ENCODE assay signal across 22 cellular contexts in the genomic region with DNA sequence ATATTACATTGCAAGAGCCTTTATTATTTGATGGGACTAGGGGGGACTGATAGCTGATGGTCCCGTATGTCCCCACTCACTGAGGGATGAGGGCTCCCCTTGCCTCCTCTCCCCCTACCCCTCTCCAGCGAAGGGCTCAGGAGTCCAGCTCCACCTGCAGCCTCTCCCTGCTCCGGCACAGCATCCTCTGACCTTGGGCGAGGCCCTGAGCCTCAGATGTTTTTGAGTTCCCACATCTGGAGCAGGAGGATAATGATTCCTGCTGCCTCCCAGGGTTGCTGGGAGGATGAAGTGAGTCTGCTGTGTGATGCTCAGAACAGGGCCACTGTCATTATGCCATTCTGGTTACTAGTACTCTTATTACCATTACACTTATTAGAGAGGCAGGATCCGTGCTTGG. TPM values are rescaled to one million over a fixed set of nuclear protein-coding genes. Genes with fewer than 3 reads are reported as not detected.
DNase-seq lines count a peak whose midpoint lies in the region; ATAC-seq, FAIRE-seq and TF ChIP-seq lines count a peak whose summit lies in the region.
"Had no signal": no experiment of that assay in that cellular context is flagged by ENCODE, and none has a peak within 500 bp of the region (broad histone marks: within the 10 kb centered on the region; RNA-seq: fewer than 3 reads in every experiment).

No MANE protein-coding gene starts in this region.

- H3K27ac Mint-ChIP-seq in activated T-helper 17 cell treated with anti-CD3 and anti-CD28 coated beads, Interleukin-2, amount 50 U/mL, for 72 hours, result peak overlapping the region; percentile 17
- H3K27ac Mint-ChIP-seq: HFFc6 had no signal

- H3K4me3 ChIP-seq in left ventricle myocardium inferior (no peak overlapping the region), mesodermal cell (ENCODE audit: extremely low read depth, insufficient read depth, low read length, poor library complexity, severe bottlenecking) (no peak overlapping the region)
- H3K4me3 ChIP-seq: GM12878, GM23248, MG63 had no signal

- no peak overlapping the region for H3K4me3 Mint-ChIP-seq in activated T-helper 17 cell treated with anti-CD3 and anti-CD28 coated beads, Interleukin-2, amount 50 U/mL, for 72 hours
- H3K4me3 Mint-ChIP-seq: CD4-positive, CD25-positive, alpha-beta regulatory T cell; HFFc6 had no signal

- H3K4me1 ChIP-seq in left ventricle myocardium inferior, result peaks cover 52% of the 10 kb centered on the region
- peaks cover 51% of the 10 kb centered on the region for H3K4me1 ChIP-seq in mesodermal cell (ENCODE audit: control insufficient read depth, insufficient read depth, low read length, poor library complexity, severe bottlenecking)

- H3K27ac ChIP-seq in left ventricle myocardium inferior (replicated peaks), result peak overlapping the region; percentile 34
- peak overlapping the region; percentile 93 for H3K27ac ChIP-seq in mesodermal cell (ENCODE audit: low read depth, low read length, severe bottlenecking)
- peak overlapping the region; percentile 31 for H3K27ac ChIP-seq in substantia nigra (ENCODE audit: low read depth, low read length, poor library complexity, severe bottlenecking)
- H3K27ac ChIP-seq: GM23248, HL-60, KMS-11 had no signal

- TF ChIP-seq POLR2A in GM12891 (IDR thresholded peaks at IDR 0.05; ENCODE audit: low read depth, low read length), result no peak

- ATAC-seq in activated T-helper 17 cell treated with anti-CD3 and anti-CD28 coated beads, Interleukin-2, amount 50 U/mL, for 72 hours (replicated peaks), result no peak
- ATAC-seq in GM18520 (IDR thresholded peaks at IDR 0.05; ENCODE audit: unreplicated experiment), result no peak
- ATAC-seq: GM12878 had no signal

- no peaks in the 10 kb centered on the region for H3K36me3 Mint-ChIP-seq in activated T-helper 17 cell treated with anti-CD3 and anti-CD28 coated beads, Interleukin-2, amount 50 U/mL, for 72 hours (ENCODE audit: low read depth)

- no peaks in the 10 kb centered on the region for H3K27me3 ChIP-seq in left ventricle myocardium inferior (ENCODE audit: low read depth)
- H3K27me3 ChIP-seq: MG63 had no signal

- H3K27me3 Mint-ChIP-seq in activated T-helper 17 cell treated with anti-CD3 and anti-CD28 coated beads, Interleukin-2, amount 50 U/mL, for 72 hours, result no peaks in the 10 kb centered on the region
- H3K27me3 Mint-ChIP-seq: CD4-positive, CD25-positive, alpha-beta regulatory T cell had no signal

- H3K4me1 Mint-ChIP-seq in activated T-helper 17 cell treated with anti-CD3 and anti-CD28 coated beads, Interleukin-2, amount 50 U/mL, for 72 hours, result peaks cover 9% of the 10 kb centered on the region

- no peak for FAIRE-seq in GM12891 (lab: Jason Lieb, UNC)
- FAIRE-seq: GM12878 had no signal

- no peaks in the 10 kb centered on the region for H3K9me3 Mint-ChIP-seq in activated T-helper 17 cell treated with anti-CD3 and anti-CD28 coated beads, Interleukin-2, amount 50 U/mL, for 72 hours
- H3K9me3 Mint-ChIP-seq: CD4-positive, CD25-positive, alpha-beta regulatory T cell; HFFc6 had no signal

- no peak for DNase-seq in left ventricle myocardium inferior
- DNase-seq in cardiac septum (ENCODE audit: low spot score), result no peak
- DNase-seq in substantia nigra (lab: John Stamatoyannopoulos, UW), result no peak
- DNase-seq in GM12891 (ENCODE audit: insufficient read length, low spot score), result no peak
- DNase-seq in KBM-7, result no peak
- DNase-seq: CD4-positive, CD25-positive, alpha-beta regulatory T cell; DMS79; GM23248; HFFc6; MG63; NCI-H1105; NCI-H1694 treated with DMSO at 0.1 percent for 48 hours; NCI-H510A had no signal

- in situ Hi-C loops in KBM-7 (cut with MboI; ENCODE audit: low pct_unique_long_range_greater_than_20kb, low sequenced_read_pairs), result no loop called here

- WGBS in mesodermal cell (ENCODE audit: insufficient coverage in 2 of 2), 2 experiments, result 80 to 92% methylated on average over 2 to 3 of the region's 5 CpGs

- TF ChIP-seq CTCF in left ventricle myocardium inferior (IDR thresholded peaks at IDR 0.05; ENCODE audit: borderline replicate concordance), result no peak

- H3K36me3 ChIP-seq in left ventricle myocardium inferior (no peaks in the 10 kb centered on the region), mesodermal cell (ENCODE audit: control insufficient read depth, insufficient read depth, low read length) (peaks cover 1% of the 10 kb centered on the region)

- intact Hi-C loops in left ventricle myocardium inferior (cut with micrococcal nuclease), result no loop called here
- intact Hi-C loops in cardiac septum (cut with DNase I), result no loop called here

- H3K9me3 ChIP-seq in left ventricle myocardium inferior (replicated peaks), result no peaks in the 10 kb centered on the region
- H3K9me3 ChIP-seq in mesodermal cell (ENCODE audit: control insufficient read depth, low read length), result no peaks in the 10 kb centered on the region
- H3K9me3 ChIP-seq: MG63 had no signal

TF ChIP-seq in GM12891, 5 proteins besides CTCF, POLR2A, EP300 and RAD21:
- TF ChIP-seq POU2F2 (IDR thresholded peaks at IDR 0.05; ENCODE audit: low read depth, low read length) (no peak), TAF1 (IDR thresholded peaks at IDR 0.05; ENCODE audit: low read depth, low read length) (no peak), POLR2AphosphoS5 (IDR thresholded peaks at IDR 0.05; ENCODE audit: low read depth, low read length) (no peak), PAX5 (IDR thresholded peaks at IDR 0.05; ENCODE audit: insufficient read depth, low read length, severe bottlenecking) (no peak), SPI1 (IDR thresholded peaks at IDR 0.05; ENCODE audit: low read depth, low read length) (no peak)
TF ChIP-seq in GM12891: peak in this region for 0.

RNA-seq across cellular contexts. Expression of a gene that starts 15.0 kb away (rescaled TPM):
- total RNA-seq in left ventricle myocardium inferior (17.0 TPM), cardiac septum (18.6 TPM)
- 10 to 100 TPM; 17.8 to 18.4 TPM for total RNA-seq in activated T-helper 17 cell treated with anti-CD3 and anti-CD28 coated beads, Interleukin-2, amount 50 U/mL, for 72 hours
- polyA plus RNA-seq in mesodermal cell (2013, experiment 1 of 2), result 58.9 TPM
- polyA plus RNA-seq in mesodermal cell (2013, experiment 2 of 2), result 56.3 TPM
- polyA plus RNA-seq in GM12891 (2012; ENCODE audit: low read depth, missing spikeins), result 6.5 TPM

RNA-seq across cellular contexts. Expression of a gene that starts 56.2 kb away (rescaled TPM):
- not detected for total RNA-seq in left ventricle myocardium inferior
- total RNA-seq in cardiac septum, result not detected
- total RNA-seq in activated T-helper 17 cell treated with anti-CD3 and anti-CD28 coated beads, Interleukin-2, amount 50 U/mL, for 72 hours, result not detected
- 3.1 TPM for polyA plus RNA-seq in mesodermal cell (2013, experiment 1 of 2)
- polyA plus RNA-seq in mesodermal cell (2013, experiment 2 of 2), result 1.9 TPM
- polyA plus RNA-seq in GM12891 (2012; ENCODE audit: low read depth, missing spikeins), result 0.05 TPM
- total RNA-seq: A172; CD4-positive, CD25-positive, alpha-beta regulatory T cell; GM12878; GM23248; HFFc6; OCI-LY7 had no signal
- polyA plus RNA-seq: CD4-positive, CD25-positive, alpha-beta regulatory T cell; GM12878; GM23248 had no signal

RNA-seq across cellular contexts. Expression of a gene that starts 56.4 kb away (rescaled TPM):
- not detected for total RNA-seq in left ventricle myocardium inferior
- not detected for total RNA-seq in cardiac septum
- total RNA-seq in activated T-helper 17 cell treated with anti-CD3 and anti-CD28 coated beads, Interleukin-2, amount 50 U/mL, for 72 hours, result not detected
- not detected for polyA plus RNA-seq in mesodermal cell (2013, experiment 1 of 2)
- not detected for polyA plus RNA-seq in mesodermal cell (2013, experiment 2 of 2)
- polyA plus RNA-seq in GM12891 (2012; ENCODE audit: low read depth, missing spikeins), result not detected
- total RNA-seq: CD4-positive, CD25-positive, alpha-beta regulatory T cell; G401; GM12878; GM23248; HFFc6; OCI-LY7 had no signal
- polyA plus RNA-seq: CD4-positive, CD25-positive, alpha-beta regulatory T cell; GM12878 had no signal

Comparison
In these comparisons a context has a peak if more than half of its experiments do, and no peak if none do; other contexts are left out.
1. H3K27ac ChIP-seq: peak in every context shown above with its lines; median percentile 93 in mesodermal cell; 34 in left ventricle myocardium inferior; 31 in substantia nigra.